17 cellular contexts compared by ENCODE assay signal in the genomic region with DNA sequence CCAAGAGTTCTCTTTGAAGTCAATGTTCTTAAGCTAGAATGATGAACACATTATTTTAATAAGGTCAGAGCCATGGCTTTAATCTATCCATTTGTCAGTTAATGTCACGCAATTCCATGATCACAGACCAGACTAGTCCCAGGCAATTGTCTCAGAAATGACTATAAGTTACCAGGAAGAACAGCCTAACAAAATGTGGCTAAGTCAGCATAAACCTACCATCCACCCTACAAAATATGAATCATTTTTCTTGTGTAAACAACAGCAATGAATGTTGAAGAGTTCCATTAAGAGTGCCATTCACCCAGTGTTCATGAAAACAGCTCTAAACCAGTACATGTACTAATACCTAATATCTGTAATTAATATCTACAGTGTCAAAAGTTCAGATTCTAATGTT.
"Had no signal": no experiment of that assay in that cellular context is flagged by ENCODE, and none has a peak within 500 bp of the region (broad histone marks: within the 10 kb centered on the region; RNA-seq: fewer than 3 reads in every experiment).

No MANE protein-coding gene starts in this region.

- H3K4me1 ChIP-seq: foreskin keratinocyte had no signal

- FAIRE-seq: endometrium, small intestine had no signal

- DNase-seq: activated CD4-positive, alpha-beta T cell treated with anti-CD3 and anti-CD28 coated beads, Interleukin-2, amount 50 U/mL, for 1 hour; activated CD8-positive, alpha-beta memory T cell treated with anti-CD3 and anti-CD28 coated beads for 24 hours; activated naive CD4-positive, alpha-beta T cell; activated naive CD8-positive, alpha-beta T cell treated with anti-CD3 and anti-CD28 coated beads, Interleukin-2, amount 10 ng/mL, durations not matched to agents 7 days and 5 days; anterior cingulate cortex; esophagus squamous epithelium; glutamatergic neuron; hypothalamus; kidney glomerular epithelial cell; nucleus accumbens; posterior cingulate gyrus; small intestine; stimulated activated naive CD8-positive, alpha-beta T cell treated with anti-CD3 and anti-CD28 coated beads, Interleukin-15, amount 100 ng/mL, for 72 hours had no signal

- H3K27me3 ChIP-seq: esophagus squamous epithelium, foreskin keratinocyte had no signal

- H3K27ac ChIP-seq: esophagus squamous epithelium, foreskin keratinocyte, thoracic aorta had no signal

- H3K4me3 ChIP-seq: esophagus squamous epithelium, thoracic aorta had no signal

- ATAC-seq: activated CD4-positive, CD25-positive, alpha-beta regulatory T cell treated with anti-CD3 and anti-CD28 coated beads, Interleukin-2, amount 50 U/mL, for 24 hours; foreskin keratinocyte; stimulated activated naive CD8-positive, alpha-beta T cell treated with anti-CD3 and anti-CD28 coated beads, Interleukin-15, amount 100 ng/mL, for 72 hours had no signal

- H3K36me3 ChIP-seq: esophagus squamous epithelium, thoracic aorta had no signal

- H3K9me3 ChIP-seq: esophagus squamous epithelium, thoracic aorta had no signal
